ENCODE assay signal across 17 cellular contexts in genomic region chr2:226179010-226179409, GRCh38.
DNase-seq lines count a peak whose midpoint lies in the region; ATAC-seq and TF ChIP-seq lines count a peak whose summit lies in the region.
"Had no signal": no experiment of that assay in that cellular context is flagged by ENCODE, and none has a peak within 500 bp of the region (broad histone marks: within the 10 kb centered on the region; RNA-seq: fewer than 3 reads in every experiment).

No MANE protein-coding gene starts in this region.

- peak; percentile 70 for DNase-seq in mammary epithelial cell
- no peak for DNase-seq in MCF 10A (ENCODE audit: unreplicated experiment)
- DNase-seq in RWPE1 (ENCODE audit: low spot score): peak; percentile 38
- peak; percentile 45 to 76 for DNase-seq in foreskin keratinocyte
- DNase-seq in thyroid gland: no peak
- DNase-seq in NCI-H510A treated with DMSO at 0.1 percent for 48 hours (lab: John Stamatoyannopoulos, UW): no peak
- no peak for DNase-seq in GDM1 (lab: John Stamatoyannopoulos, UW)
- DNase-seq: CD4-positive, alpha-beta T cell; H9; MV-4-11; NCI-H1417; NCI-H187 treated with DMSO at 0.1 percent for 48 hours; NCI-H69; NK-92 treated with Interleukin-12 subunit alpha and Interleukin-12 subunit beta, amount 100 ng/mL, for 24 hours had no signal

- 100% methylated on average over 1 of the region's 1 CpG for WGBS in mammary epithelial cell (ENCODE audit: low coverage, missing lambda C conversion rate)
- WGBS in thyroid gland, 2 donors: 94 to 100% methylated on average over 1 of the region's 1 CpG

- in situ Hi-C loops in mammary epithelial cell (cut with MboI; ENCODE audit: low sequenced_read_pairs in 2 of 2): no loop called here

- H2AFZ ChIP-seq in mammary epithelial cell (ENCODE audit: low read depth, low read length): no peak overlapping the region

- no peaks in the 10 kb centered on the region for H3K4me1 Mint-ChIP-seq in MCF 10A (ENCODE audit: insufficient read depth, unreplicated experiment)
- H3K4me1 Mint-ChIP-seq: B cell had no signal

- TF ChIP-seq POLR2A in thyroid gland (IDR thresholded peaks at IDR 0.05): no peak

- no peak overlapping the region for H3K27ac Mint-ChIP-seq in MCF 10A (ENCODE audit: low read depth, unreplicated experiment)
- H3K27ac Mint-ChIP-seq: B cell; CD4-positive, alpha-beta T cell; H9 had no signal

- intact Hi-C loops in mammary epithelial cell (cut with micrococcal nuclease) (no loop called here), MCF 10A (cut with micrococcal nuclease) (no loop called here), thyroid gland (cut with DNase I) (no loop called here)

- H3K4me3 ChIP-seq in mammary epithelial cell (replicated peaks in 1 of 3; ENCODE audit: insufficient read depth in 1 of 3, low read depth in 2 of 3, low read length in 3 of 3): no peak overlapping the region
- no peak overlapping the region for H3K4me3 ChIP-seq in thyroid gland (replicated peaks in 1 of 3)

- peaks cover 23% of the 10 kb centered on the region for H3K9me3 Mint-ChIP-seq in MCF 10A (ENCODE audit: unreplicated experiment)

- H3K9me3 ChIP-seq in mammary epithelial cell (replicated peaks; ENCODE audit: insufficient read depth, low read length) (peaks cover 48% of the 10 kb centered on the region), thyroid gland (no peaks in the 10 kb centered on the region)

- H3K4me2 ChIP-seq in mammary epithelial cell (ENCODE audit: insufficient read depth, low read depth, low read length): no peak overlapping the region

- POLR2A ChIA-PET in MCF 10A (lab: Yijun Ruan, JAX): no interaction called here
- POLR2A ChIA-PET in RWPE1 (lab: Yijun Ruan, JAX; ENCODE audit: low non-redundant PET): no interaction called here

- no peaks in the 10 kb centered on the region for H3K27me3 ChIP-seq in mammary epithelial cell (ENCODE audit: insufficient read depth, low read length)
- no peaks in the 10 kb centered on the region for H3K27me3 ChIP-seq in foreskin keratinocyte
- no peaks in the 10 kb centered on the region for H3K27me3 ChIP-seq in thyroid gland

- no peaks in the 10 kb centered on the region for H3K27me3 Mint-ChIP-seq in MCF 10A (ENCODE audit: insufficient read depth, unreplicated experiment)

- H3K4me3 Mint-ChIP-seq in MCF 10A (ENCODE audit: unreplicated experiment): no peak overlapping the region
- H3K4me3 Mint-ChIP-seq: B cell; CD4-positive, alpha-beta T cell; H9 had no signal

- H3K36me3 ChIP-seq in mammary epithelial cell (ENCODE audit: insufficient read depth, low read length) (no peaks in the 10 kb centered on the region), thyroid gland (no peaks in the 10 kb centered on the region)

- no peaks in the 10 kb centered on the region for H4K20me1 ChIP-seq in mammary epithelial cell (ENCODE audit: insufficient read depth, low read length)

- no peaks in the 10 kb centered on the region for H3K79me2 ChIP-seq in mammary epithelial cell (ENCODE audit: insufficient read depth, low read length)

- H3K9ac ChIP-seq in mammary epithelial cell (ENCODE audit: insufficient read depth, low read length): no peak overlapping the region

- no peak overlapping the region for H3K27ac ChIP-seq in mammary epithelial cell (ENCODE audit: insufficient read depth, low read depth, low read length)
- H3K27ac ChIP-seq in RWPE1: no peak overlapping the region
- no peak overlapping the region for H3K27ac ChIP-seq in foreskin keratinocyte
- H3K27ac ChIP-seq in thyroid gland: peak overlapping the region; percentile 55 to 92 (median 81)
- H3K27ac ChIP-seq: 22Rv1 had no signal

- peak; percentile 77 for ATAC-seq in foreskin keratinocyte
- ATAC-seq in GM21423 (IDR thresholded peaks at IDR 0.05; ENCODE audit: unreplicated experiment): no peak

- CTCF ChIA-PET in mammary epithelial cell (lab: Charles Lee; ENCODE audit: low non-redundant PET): no interaction called here
- CTCF ChIA-PET in MCF 10A (lab: Yijun Ruan, JAX): no interaction called here
- CTCF ChIA-PET in RWPE1 (lab: Yijun Ruan, JAX): no interaction called here

- BruUV-seq in mammary epithelial cell (replicated peaks; lab: Mats Ljungman, UMichigan) (no TSS peak), MCF 10A (replicated peaks; lab: Mats Ljungman, UMichigan) (no TSS peak)

- H3K4me1 ChIP-seq in mammary epithelial cell (ENCODE audit: insufficient read depth, low read length): no peaks in the 10 kb centered on the region
- no peaks in the 10 kb centered on the region for H3K4me1 ChIP-seq in foreskin keratinocyte
- peaks cover 12 to 28% of the 10 kb centered on the region in 2 donors for H3K4me1 ChIP-seq in thyroid gland

- dilution Hi-C loops in mammary epithelial cell (cut with HindIII; ENCODE audit: low sequenced_read_pairs): no loop called here

- no peak for TF ChIP-seq CTCF in mammary epithelial cell (conservative IDR thresholded peaks at IDR 0.05 in 1 of 2, IDR thresholded peaks at IDR 0.05 in 1 of 2; ENCODE audit: extremely low read depth in 1 of 2, insufficient read depth in 1 of 2, low read depth in 1 of 2, low read length in 2 of 2)
- TF ChIP-seq CTCF in MCF 10A (IDR thresholded peaks at IDR 0.05; ENCODE audit: unreplicated experiment): no peak
- TF ChIP-seq CTCF in RWPE1 (conservative IDR thresholded peaks at IDR 0.05; ENCODE audit: low read depth): no peak
- TF ChIP-seq CTCF in foreskin keratinocyte (conservative IDR thresholded peaks at IDR 0.05): no peak
- no peak for TF ChIP-seq CTCF in thyroid gland (IDR thresholded peaks at IDR 0.05)

- H3K36me3 Mint-ChIP-seq in MCF 10A (ENCODE audit: insufficient read depth, unreplicated experiment): no peaks in the 10 kb centered on the region

Comparison
In these comparisons a context has a peak if more than half of its experiments do, and no peak if none do; other contexts are left out.
1. DNase-seq: peak in mammary epithelial cell (single experiment), RWPE1 (single experiment) and foreskin keratinocyte (2 of 2); none in MCF 10A (single experiment), thyroid gland (0 of 2), NCI-H510A treated with DMSO at 0.1 percent for 48 hours (single experiment) and GDM1 (single experiment).
2. H3K27ac ChIP-seq: peak in thyroid gland (3 of 3); none in mammary epithelial cell (single experiment), RWPE1 (single experiment) and foreskin keratinocyte (single experiment).